In genomic region chr11:120715239-120715638, GRCh38 we compare ENCODE assay signal across 10 cellular contexts.
DNase-seq lines count a peak whose midpoint lies in the region; ATAC-seq and TF ChIP-seq lines count a peak whose summit lies in the region.
"Had no signal": no experiment of that assay in that cellular context is flagged by ENCODE, and none has a peak within 500 bp of the region (broad histone marks: within the 10 kb centered on the region; RNA-seq: fewer than 3 reads in every experiment).

No MANE protein-coding gene starts in this region.

- H3K4me1 ChIP-seq in rectal smooth muscle tissue (ENCODE audit: control insufficient read depth, insufficient read depth, low read length), result peaks cover 5% of the 10 kb centered on the region

- H3K36me3 Mint-ChIP-seq in T-helper 1 cell treated with Interleukin-12 subunit alpha and Interleukin-12 subunit beta and Interleukin-4 antibody, amounts not matched to agents 30 μg/mL and 1 μg/mL, for 36 hours (ENCODE audit: low read depth), result no peaks in the 10 kb centered on the region
- H3K36me3 Mint-ChIP-seq in dendritic cell treated with granulocyte-macrophage colony-stimulating factor and Interleukin-4, amounts not matched to agents 40 ng/mL and 50 ng/mL, for 4 days (ENCODE audit: low read depth), result no peaks in the 10 kb centered on the region

- H3K4me3 Mint-ChIP-seq in T-helper 1 cell treated with Interleukin-12 subunit alpha and Interleukin-12 subunit beta and Interleukin-4 antibody, amounts not matched to agents 30 μg/mL and 1 μg/mL, for 36 hours, result peak overlapping the region; percentile 29
- H3K4me3 Mint-ChIP-seq in dendritic cell treated with granulocyte-macrophage colony-stimulating factor and Interleukin-4, amounts not matched to agents 40 ng/mL and 50 ng/mL, for 4 days, result peak overlapping the region; percentile 47

- no peak overlapping the region for H3K9ac ChIP-seq in rectal smooth muscle tissue (ENCODE audit: low read length)

- H3K4me3 ChIP-seq in LNCaP clone FGC (ENCODE audit: low read depth, low read length), result no peak overlapping the region
- H3K4me3 ChIP-seq in rectal smooth muscle tissue (ENCODE audit: low read length), result peak overlapping the region; percentile 33
- H3K4me3 ChIP-seq: gastroesophageal sphincter had no signal

- no peak overlapping the region for H3K27ac Mint-ChIP-seq in T-helper 1 cell treated with Interleukin-12 subunit alpha and Interleukin-12 subunit beta and Interleukin-4 antibody, amounts not matched to agents 30 μg/mL and 1 μg/mL, for 36 hours
- no peak overlapping the region for H3K27ac Mint-ChIP-seq in dendritic cell treated with granulocyte-macrophage colony-stimulating factor and Interleukin-4, amounts not matched to agents 40 ng/mL and 50 ng/mL, for 4 days

- no peaks in the 10 kb centered on the region for H3K9me3 Mint-ChIP-seq in T-helper 1 cell treated with Interleukin-12 subunit alpha and Interleukin-12 subunit beta and Interleukin-4 antibody, amounts not matched to agents 30 μg/mL and 1 μg/mL, for 36 hours
- no peaks in the 10 kb centered on the region for H3K9me3 Mint-ChIP-seq in dendritic cell treated with granulocyte-macrophage colony-stimulating factor and Interleukin-4, amounts not matched to agents 40 ng/mL and 50 ng/mL, for 4 days

- H3K36me3 ChIP-seq in rectal smooth muscle tissue (ENCODE audit: control insufficient read depth, insufficient read depth, low read length), result no peaks in the 10 kb centered on the region
- H3K36me3 ChIP-seq: gastroesophageal sphincter had no signal

- no peaks in the 10 kb centered on the region for H3K4me1 Mint-ChIP-seq in T-helper 1 cell treated with Interleukin-12 subunit alpha and Interleukin-12 subunit beta and Interleukin-4 antibody, amounts not matched to agents 30 μg/mL and 1 μg/mL, for 36 hours (ENCODE audit: low read depth)
- peaks cover 8% of the 10 kb centered on the region for H3K4me1 Mint-ChIP-seq in dendritic cell treated with granulocyte-macrophage colony-stimulating factor and Interleukin-4, amounts not matched to agents 40 ng/mL and 50 ng/mL, for 4 days (ENCODE audit: low read depth)

- ATAC-seq in HG02571 (IDR thresholded peaks at IDR 0.05; ENCODE audit: unreplicated experiment) (no peak), HG03439 (IDR thresholded peaks at IDR 0.05; ENCODE audit: unreplicated experiment) (no peak)
- ATAC-seq: gastroesophageal sphincter had no signal

- H3K27ac ChIP-seq in rectal smooth muscle tissue (ENCODE audit: low read depth, low read length), result no peak overlapping the region
- H3K27ac ChIP-seq: gastroesophageal sphincter had no signal

- intact Hi-C loops in dendritic cell treated with granulocyte-macrophage colony-stimulating factor and Interleukin-4, amounts not matched to agents 40 ng/mL and 50 ng/mL, for 4 days (cut with micrococcal nuclease), result no loop called here

- peaks cover 11% of the 10 kb centered on the region for H3K27me3 Mint-ChIP-seq in T-helper 1 cell treated with Interleukin-12 subunit alpha and Interleukin-12 subunit beta and Interleukin-4 antibody, amounts not matched to agents 30 μg/mL and 1 μg/mL, for 36 hours (ENCODE audit: low read depth)
- peaks cover 9% of the 10 kb centered on the region for H3K27me3 Mint-ChIP-seq in dendritic cell treated with granulocyte-macrophage colony-stimulating factor and Interleukin-4, amounts not matched to agents 40 ng/mL and 50 ng/mL, for 4 days

- no peak for DNase-seq in T-helper 1 cell
- no peak for DNase-seq in LNCaP clone FGC (ENCODE audit: low read depth)
- DNase-seq in NCI-H748 treated with DMSO at 0.1 percent for 48 hours (lab: John Stamatoyannopoulos, UW), result no peak
- DNase-seq: NCI-H2107 had no signal

- H3K27me3 ChIP-seq in rectal smooth muscle tissue (ENCODE audit: control insufficient read depth, insufficient read depth, low read length), result no peaks in the 10 kb centered on the region

- TF ChIP-seq CTCF in LNCaP clone FGC (IDR thresholded peaks at IDR 0.05; ENCODE audit: control insufficient read depth, extremely low read depth, insufficient read depth), result peak; percentile 26; the same call in 1 of the 2 replicates
